ENCODE assay signal across 8 cellular contexts in the genomic region with DNA sequence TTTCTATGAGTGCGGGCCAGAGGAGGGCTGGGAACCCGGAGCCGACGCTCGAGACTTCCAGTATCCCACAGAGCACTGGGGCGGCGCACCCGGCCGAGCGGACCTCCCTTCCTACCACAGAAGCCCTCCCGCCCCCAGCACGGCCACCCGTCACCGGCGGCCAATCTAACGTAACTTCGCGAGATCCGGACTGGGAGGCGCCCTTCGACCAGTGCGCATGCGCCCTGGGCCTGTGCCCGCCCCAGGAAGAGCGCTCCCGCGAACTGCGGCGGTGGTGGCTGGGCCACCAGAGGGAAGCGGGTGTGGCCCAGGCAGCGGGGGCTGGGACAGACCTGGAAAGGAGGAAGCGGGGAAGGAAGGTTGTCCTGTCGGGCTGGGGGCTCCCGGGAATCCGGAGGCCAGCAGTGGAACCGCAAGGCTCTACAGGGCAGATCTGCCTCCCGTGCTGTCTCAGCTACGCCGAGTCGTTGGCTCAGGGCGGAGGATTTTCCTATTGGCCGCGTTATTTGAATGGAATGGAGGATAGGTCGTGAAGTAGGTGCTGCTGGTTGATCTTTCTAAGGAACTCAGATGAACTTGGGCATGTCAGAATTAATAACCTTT. TPM values are rescaled to one million over a fixed set of nuclear protein-coding genes. Genes with fewer than 3 reads are reported as not detected.
DNase-seq lines count a peak whose midpoint lies in the region; ATAC-seq and FAIRE-seq lines count a peak whose summit lies in the region.

A gene (minus strand): TSS at position 77 of the 603 bp plus-strand sequence. CDS start 166 bp downstream, outside the sequence.

- H3K4me3 ChIP-seq in endocrine pancreas (ENCODE audit: control insufficient read depth, insufficient read depth, low read length) (peak within 1 kb of the TSS; percentile 97), mesendoderm (ENCODE audit: low read length) (peak within 1 kb of the TSS; percentile 99)

- peaks cover 28% of the 10 kb centered on the region for H3K79me2 ChIP-seq in mesendoderm (ENCODE audit: control insufficient read depth, insufficient read depth, low read length)

- no peak within 1 kb of the TSS for H4K8ac ChIP-seq in mesendoderm (ENCODE audit: low read depth, low read length)

- peak within 1 kb of the TSS; percentile 99 for H3K23ac ChIP-seq in mesendoderm (ENCODE audit: low read length)

- H2BK15ac ChIP-seq in mesendoderm (replicated peaks; ENCODE audit: low read depth) = no peak within 1 kb of the TSS

- H3K9me3 Mint-ChIP-seq in activated CD8-positive, alpha-beta memory T cell treated with anti-CD3 and anti-CD28 coated beads, Interleukin-2, amount 10 ng/mL, durations not matched to agents 7 days and 5 days (ENCODE audit: low read depth) = no peaks in the 10 kb centered on the region

- H3K4me2 ChIP-seq in mesendoderm (ENCODE audit: low read length) = peak within 1 kb of the TSS; percentile 71

- no peak within 1 kb of the TSS for H2AK5ac ChIP-seq in mesendoderm (ENCODE audit: low read length)

- WGBS in mesendoderm (ENCODE audit: extremely low coverage, insufficient coverage, low lambda C conversion rate) = no CpG with 5 or more reads among the region's 44 CpGs

- peak within 1 kb of the TSS; percentile 33 for H2BK120ac ChIP-seq in mesendoderm (ENCODE audit: low read depth, low read length)

- H3K4me1 ChIP-seq in endocrine pancreas (ENCODE audit: control insufficient read depth, insufficient read depth, low read length) (peaks cover 14% of the 10 kb centered on the region), mesendoderm (ENCODE audit: control insufficient read depth, low read depth, low read length) (no peaks in the 10 kb centered on the region)

- peak within 1 kb of the TSS; percentile 94 for H3K4me3 Mint-ChIP-seq in activated CD8-positive, alpha-beta memory T cell treated with anti-CD3 and anti-CD28 coated beads, Interleukin-2, amount 10 ng/mL, durations not matched to agents 7 days and 5 days

- peak within 1 kb of the TSS; percentile 47 for H3K18ac ChIP-seq in mesendoderm (ENCODE audit: low read length)

- H3K9ac ChIP-seq in endocrine pancreas (ENCODE audit: control insufficient read depth, insufficient read depth, low read length) = peak within 1 kb of the TSS; percentile 96
- H3K9ac ChIP-seq in mesendoderm (ENCODE audit: low read length) = peak within 1 kb of the TSS; percentile 99

- H3K36me3 ChIP-seq in endocrine pancreas (ENCODE audit: control insufficient read depth, insufficient read depth, low read length) (no peaks in the 10 kb centered on the region), mesendoderm (ENCODE audit: control insufficient read depth, insufficient read depth, low read length) (no peaks in the 10 kb centered on the region)

- ATAC-seq in GM21367 (IDR thresholded peaks at IDR 0.05; ENCODE audit: unreplicated experiment) = peak; percentile 83
- ATAC-seq in activated CD8-positive, alpha-beta memory T cell treated with anti-CD3 and anti-CD28 coated beads, Interleukin-2, amount 10 ng/mL, durations not matched to agents 7 days and 5 days = peak; percentile 89

- H3K56ac ChIP-seq in mesendoderm (ENCODE audit: low read length) = peak within 1 kb of the TSS; percentile 99

- H3K27ac Mint-ChIP-seq in activated CD8-positive, alpha-beta memory T cell treated with anti-CD3 and anti-CD28 coated beads, Interleukin-2, amount 10 ng/mL, durations not matched to agents 7 days and 5 days = peak within 1 kb of the TSS; percentile 99

- H3K27me3 ChIP-seq in endocrine pancreas (ENCODE audit: control insufficient read depth, insufficient read depth, low read length) (no peaks in the 10 kb centered on the region), mesendoderm (ENCODE audit: insufficient read depth, low read length, poor library complexity) (no peaks in the 10 kb centered on the region)

- H3K27me3 Mint-ChIP-seq in activated CD8-positive, alpha-beta memory T cell treated with anti-CD3 and anti-CD28 coated beads, Interleukin-2, amount 10 ng/mL, durations not matched to agents 7 days and 5 days = no peaks in the 10 kb centered on the region

- H3K36me3 Mint-ChIP-seq in activated CD8-positive, alpha-beta memory T cell treated with anti-CD3 and anti-CD28 coated beads, Interleukin-2, amount 10 ng/mL, durations not matched to agents 7 days and 5 days = peaks cover 11% of the 10 kb centered on the region

- H3K4me1 Mint-ChIP-seq in activated CD8-positive, alpha-beta memory T cell treated with anti-CD3 and anti-CD28 coated beads, Interleukin-2, amount 10 ng/mL, durations not matched to agents 7 days and 5 days = peaks cover 42% of the 10 kb centered on the region

- no peaks in the 10 kb centered on the region for H3K9me3 ChIP-seq in endocrine pancreas (ENCODE audit: control insufficient read depth, low read length)

- peak within 1 kb of the TSS; percentile 89 for H2BK5ac ChIP-seq in mesendoderm (ENCODE audit: low read length)

- FAIRE-seq in HTR-8/SVneo (lab: Jason Lieb, UNC) = peak; percentile 91

- CTCF ChIA-PET in activated CD8-positive, alpha-beta memory T cell treated with anti-CD3 and anti-CD28 coated beads, Interleukin-2, amount 10 ng/mL, durations not matched to agents 7 days and 5 days (lab: Charles Lee) = no interaction called here

- peak within 1 kb of the TSS; percentile 99 for H3K27ac ChIP-seq in mesendoderm (ENCODE audit: low read depth, low read length)

- H3K4ac ChIP-seq in mesendoderm (ENCODE audit: low read depth, low read length) = peak within 1 kb of the TSS; percentile 46

- peaks cover 1% of the 10 kb centered on the region for H3K79me1 ChIP-seq in mesendoderm (ENCODE audit: low read length)

- H4K5ac ChIP-seq in mesendoderm (ENCODE audit: low read length) = no peak within 1 kb of the TSS

- DNase-seq in COR-L47 (lab: John Stamatoyannopoulos, UW) (peak; percentile 95), HTR-8/SVneo (ENCODE audit: insufficient read length, low spot score) (peak; percentile 90), NOMO-1 treated with dmso at 0.1 percent for 144 hours (lab: John Stamatoyannopoulos, UW; ENCODE audit: unreplicated experiment) (peak; percentile 97), mesendoderm (peak; percentile 99)
- DNase-seq in activated CD8-positive, alpha-beta memory T cell treated with anti-CD3 and anti-CD28 coated beads, Interleukin-2, amount 10 ng/mL, durations not matched to agents 7 days and 5 days = peak; percentile 96
- DNase-seq in stimulated activated CD8-positive, alpha-beta memory T cell treated with anti-CD3 and anti-CD28 coated beads, Interleukin-15, amount 100 ng/mL, for 1 hour (ENCODE audit: low read depth) = peak; percentile 85

RNA-seq across cellular contexts. Expression of the gene that starts here (rescaled TPM):
- total RNA-seq in activated CD8-positive, alpha-beta memory T cell treated with anti-CD3 and anti-CD28 coated beads, Interleukin-2, amount 10 ng/mL, durations not matched to agents 7 days and 5 days = 100 to 1,000 TPM; 104 to 108 TPM
- polyA plus RNA-seq in mesendoderm (2013, experiment 1 of 2) = 171 TPM
- polyA plus RNA-seq in mesendoderm (2013, experiment 2 of 2) = 168 TPM

Comparison
In these comparisons a context has a peak if more than half of its experiments do, and no peak if none do; other contexts are left out.
1. Peak in every context shown above with its lines: DNase-seq, ATAC-seq, H3K4me3 ChIP-seq and H3K27ac ChIP-seq.